Comparison of ENCODE assay signal across 19 cellular contexts in the genomic region with DNA sequence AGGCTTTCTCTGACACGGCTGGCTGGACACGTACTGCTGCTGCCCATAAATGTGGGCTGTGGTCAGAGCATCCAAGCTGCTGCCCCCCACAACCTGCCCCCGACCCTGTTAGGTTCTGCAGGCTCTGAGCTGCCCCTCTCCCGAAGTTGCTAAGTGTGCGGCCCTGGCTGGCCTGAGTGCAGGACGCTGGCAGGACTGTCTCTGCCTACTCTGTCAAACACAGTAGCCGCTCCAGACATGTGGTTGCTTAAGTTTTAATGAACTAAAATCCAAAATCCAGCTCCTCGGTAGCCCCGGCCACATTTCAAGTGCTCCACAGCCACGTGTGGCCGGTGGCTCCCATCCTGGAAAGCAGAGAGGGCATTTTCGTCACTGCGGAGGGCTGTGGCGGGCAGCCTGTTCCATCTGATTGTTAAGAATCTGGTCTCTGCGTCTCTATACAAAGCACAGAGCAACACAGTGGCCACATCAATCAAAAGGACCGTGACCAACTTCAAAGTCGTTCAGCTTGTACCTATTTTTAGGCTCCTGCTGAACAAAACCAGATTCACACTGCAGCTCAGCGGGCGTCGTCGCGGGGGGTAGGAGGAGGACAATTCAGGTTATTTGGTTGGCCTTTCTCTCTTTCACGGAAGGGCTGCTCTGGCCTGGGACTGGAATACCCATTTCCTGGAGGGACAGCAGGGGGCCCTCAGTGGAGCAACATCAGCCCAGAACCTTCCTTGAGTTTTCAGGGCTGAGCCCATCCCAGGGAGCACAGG.
DNase-seq lines count a peak whose midpoint lies in the region; ATAC-seq and TF ChIP-seq lines count a peak whose summit lies in the region.
"Had no signal": no experiment of that assay in that cellular context is flagged by ENCODE, and none has a peak within 500 bp of the region (broad histone marks: within the 10 kb centered on the region; RNA-seq: fewer than 3 reads in every experiment).

No MANE protein-coding gene starts in this region.

- H3K27me3 ChIP-seq in heart right ventricle, result no peaks in the 10 kb centered on the region
- no peaks in the 10 kb centered on the region for H3K27me3 ChIP-seq in neural progenitor cell
- H3K27me3 ChIP-seq: body of pancreas, gastroesophageal sphincter had no signal

- peak overlapping the region; percentile 57 for H3K4me3 Mint-ChIP-seq in neural progenitor cell
- no peak overlapping the region for H3K4me3 Mint-ChIP-seq in activated T-cell treated with anti-CD3 and anti-CD28 coated beads, Interleukin-2, amount 50 U/mL, for 72 hours
- H3K4me3 Mint-ChIP-seq: activated CD4-positive, alpha-beta T cell treated with anti-CD3 and anti-CD28 coated beads, Interleukin-2, amount 10 ng/mL, durations not matched to agents 24 days and 14 days; activated naive CD4-positive, alpha-beta T cell treated with anti-CD3 and anti-CD28 coated beads, Interleukin-2, amount 10 ng/mL, durations not matched to agents 7 days and 5 days; stimulated activated naive CD8-positive, alpha-beta T cell treated with anti-CD3 and anti-CD28 coated beads, Interleukin-15, amount 100 ng/mL, for 72 hours had no signal

- H3K27ac ChIP-seq in heart right ventricle, result peak overlapping the region in 8 of 10 donors; percentile 26 to 76 (median 56)
- H3K27ac ChIP-seq in neural progenitor cell, result peak overlapping the region; percentile 7
- H3K27ac ChIP-seq: body of pancreas, gastroesophageal sphincter had no signal

- peak; percentile 35 for DNase-seq in GM13977 (ENCODE audit: low spot score)
- peak; percentile 48 for DNase-seq in NCI-H345 (lab: John Stamatoyannopoulos, UW)
- peak in 1 of 2 donors; percentile 12 for DNase-seq in heart right ventricle
- DNase-seq in neural progenitor cell (ENCODE audit: low spot score), result peak; percentile 62
- DNase-seq in activated T-cell treated with anti-CD3 and anti-CD28 coated beads, Interleukin-2, amount 50 U/mL, for 72 hours, result no peak
- no peak for DNase-seq in NCI-H774 (lab: John Stamatoyannopoulos, UW)
- DNase-seq in activated gamma-delta T cell treated with Interleukin-2 at 50 U/mL for 16 hours, result no peak
- no peak for DNase-seq in NOMO-1 treated with dmso at 0.1 percent for 144 hours (lab: John Stamatoyannopoulos, UW; ENCODE audit: unreplicated experiment)
- DNase-seq: activated CD4-positive, alpha-beta T cell treated with anti-CD3 and anti-CD28 coated beads, Interleukin-2, amount 10 ng/mL, durations not matched to agents 24 days and 14 days; activated naive CD4-positive, alpha-beta T cell treated with anti-CD3 and anti-CD28 coated beads, Interleukin-2, amount 10 ng/mL, durations not matched to agents 7 days and 5 days; AML-193; body of pancreas; Caco-2; erythroblast; NCI-H748 treated with DMSO at 0.1 percent for 48 hours; stimulated activated naive CD8-positive, alpha-beta T cell treated with anti-CD3 and anti-CD28 coated beads, Interleukin-15, amount 100 ng/mL, for 72 hours had no signal

- peaks cover 46% of the 10 kb centered on the region for H3F3A ChIP-seq in neural progenitor cell (ENCODE audit: low read depth)

- H2AFZ ChIP-seq in neural progenitor cell (replicated peaks), result no peak overlapping the region

- H3K4me2 ChIP-seq in neural progenitor cell, result peak overlapping the region; percentile 13

- H3K27me3 Mint-ChIP-seq in neural progenitor cell (ENCODE audit: insufficient read depth, low read depth), result peaks cover 2% of the 10 kb centered on the region
- no peaks in the 10 kb centered on the region for H3K27me3 Mint-ChIP-seq in activated T-cell treated with anti-CD3 and anti-CD28 coated beads, Interleukin-2, amount 50 U/mL, for 72 hours (ENCODE audit: low read depth)
- H3K27me3 Mint-ChIP-seq: stimulated activated naive CD8-positive, alpha-beta T cell treated with anti-CD3 and anti-CD28 coated beads, Interleukin-15, amount 100 ng/mL, for 72 hours had no signal

- 48 to 64% methylated on average over 23 of the region's 23 CpGs for WGBS in heart right ventricle, 2 donors

- H3K9me3 Mint-ChIP-seq in neural progenitor cell, result no peaks in the 10 kb centered on the region
- no peaks in the 10 kb centered on the region for H3K9me3 Mint-ChIP-seq in activated T-cell treated with anti-CD3 and anti-CD28 coated beads, Interleukin-2, amount 50 U/mL, for 72 hours
- H3K9me3 Mint-ChIP-seq: activated CD4-positive, alpha-beta T cell treated with anti-CD3 and anti-CD28 coated beads, Interleukin-2, amount 10 ng/mL, durations not matched to agents 24 days and 14 days; activated naive CD4-positive, alpha-beta T cell treated with anti-CD3 and anti-CD28 coated beads, Interleukin-2, amount 10 ng/mL, durations not matched to agents 7 days and 5 days; stimulated activated naive CD8-positive, alpha-beta T cell treated with anti-CD3 and anti-CD28 coated beads, Interleukin-15, amount 100 ng/mL, for 72 hours had no signal

- peaks cover 0 to 88% (median 25%) of the 10 kb centered on the region in 9 donors for H3K36me3 ChIP-seq in heart right ventricle
- peaks cover 6% of the 10 kb centered on the region for H3K36me3 ChIP-seq in neural progenitor cell

- peaks cover 47% of the 10 kb centered on the region for H3K36me3 Mint-ChIP-seq in neural progenitor cell
- no peaks in the 10 kb centered on the region for H3K36me3 Mint-ChIP-seq in activated T-cell treated with anti-CD3 and anti-CD28 coated beads, Interleukin-2, amount 50 U/mL, for 72 hours (ENCODE audit: insufficient read depth in 2 of 2)
- H3K36me3 Mint-ChIP-seq: activated naive CD4-positive, alpha-beta T cell treated with anti-CD3 and anti-CD28 coated beads, Interleukin-2, amount 10 ng/mL, durations not matched to agents 7 days and 5 days had no signal

- intact Hi-C loops in heart right ventricle (cut with DNase I), result no loop called here

- no peak overlapping the region for H3K4me3 ChIP-seq in heart right ventricle
- no peak overlapping the region for H3K4me3 ChIP-seq in neural progenitor cell
- H3K4me3 ChIP-seq: body of pancreas, gastroesophageal sphincter had no signal

- no peak overlapping the region for H3K9ac ChIP-seq in neural progenitor cell

- H3K4me1 ChIP-seq in heart right ventricle, result peaks cover 0 to 13% (median 3%) of the 10 kb centered on the region in 9 donors
- H3K4me1 ChIP-seq in neural progenitor cell, result peaks cover 55% of the 10 kb centered on the region
- H3K4me1 ChIP-seq: body of pancreas, Caco-2 had no signal

- TF ChIP-seq CTCF in GM13977 (IDR thresholded peaks at IDR 0.05; ENCODE audit: extremely low read depth, insufficient read depth, missing control alignments) (no peak), heart right ventricle (IDR thresholded peaks at IDR 0.05) (no peak), neural progenitor cell (IDR thresholded peaks at IDR 0.05) (peak; percentile 6)

- H3K4me1 Mint-ChIP-seq in neural progenitor cell, result peaks cover 65% of the 10 kb centered on the region
- H3K4me1 Mint-ChIP-seq in activated T-cell treated with anti-CD3 and anti-CD28 coated beads, Interleukin-2, amount 50 U/mL, for 72 hours (ENCODE audit: low read depth), result no peaks in the 10 kb centered on the region

- ATAC-seq in heart right ventricle, result peak in 7 of 8 donors; percentile 20 to 94 (median 83)
- no peak for ATAC-seq in activated T-cell treated with anti-CD3 and anti-CD28 coated beads, Interleukin-2, amount 50 U/mL, for 72 hours (replicated peaks in 1 of 2)
- ATAC-seq: body of pancreas; gastroesophageal sphincter; Panc1; SK-N-SH treated with all-trans-retinoic acid at 6 μM for 48 hours; stimulated activated naive CD8-positive, alpha-beta T cell treated with anti-CD3 and anti-CD28 coated beads, Interleukin-15, amount 100 ng/mL, for 72 hours had no signal

- H3K9me3 ChIP-seq in heart right ventricle (no peaks in the 10 kb centered on the region), neural progenitor cell (ENCODE audit: low read depth) (no peaks in the 10 kb centered on the region)
- H3K9me3 ChIP-seq: body of pancreas, Caco-2, gastroesophageal sphincter had no signal

- in situ Hi-C loops in GM13977 (cut with MboI; ENCODE audit: low pct_unique_long_range_greater_than_20kb, low sequenced_read_pairs, unreplicated experiment), result no loop called here

- peaks cover 41% of the 10 kb centered on the region for H4K20me1 ChIP-seq in neural progenitor cell (ENCODE audit: low read depth)

- H3K79me2 ChIP-seq in neural progenitor cell (ENCODE audit: low read depth), result no peaks in the 10 kb centered on the region

- peak overlapping the region; percentile 19 for H3K27ac Mint-ChIP-seq in neural progenitor cell
- H3K27ac Mint-ChIP-seq in activated T-cell treated with anti-CD3 and anti-CD28 coated beads, Interleukin-2, amount 50 U/mL, for 72 hours, result no peak overlapping the region
- H3K27ac Mint-ChIP-seq: activated CD4-positive, alpha-beta T cell treated with anti-CD3 and anti-CD28 coated beads, Interleukin-2, amount 10 ng/mL, durations not matched to agents 24 days and 14 days; activated naive CD4-positive, alpha-beta T cell treated with anti-CD3 and anti-CD28 coated beads, Interleukin-2, amount 10 ng/mL, durations not matched to agents 7 days and 5 days; stimulated activated naive CD8-positive, alpha-beta T cell treated with anti-CD3 and anti-CD28 coated beads, Interleukin-15, amount 100 ng/mL, for 72 hours had no signal

Comparison
In these comparisons a context has a peak if more than half of its experiments do, and no peak if none do; other contexts are left out.
1. DNase-seq: peak in GM13977 (single experiment), NCI-H345 (single experiment) and neural progenitor cell (single experiment); none in activated T-cell treated with anti-CD3 and anti-CD28 coated beads, Interleukin-2, amount 50 U/mL, for 72 hours (0 of 2), NCI-H774 (single experiment), activated gamma-delta T cell treated with Interleukin-2 at 50 U/mL for 16 hours (single experiment) and NOMO-1 treated with dmso at 0.1 percent for 144 hours (single experiment).
2. ATAC-seq: peak in heart right ventricle (7 of 8); none in activated T-cell treated with anti-CD3 and anti-CD28 coated beads, Interleukin-2, amount 50 U/mL, for 72 hours (0 of 2).